Comparison of ENCODE assay signal across 20 cellular contexts in genomic region chr21:33824156-33824941, GRCh38.
DNase-seq lines count a peak whose midpoint lies in the region; ATAC-seq and TF ChIP-seq lines count a peak whose summit lies in the region.
"Had no signal": no experiment of that assay in that cellular context is flagged by ENCODE, and none has a peak within 500 bp of the region (broad histone marks: within the 10 kb centered on the region; RNA-seq: fewer than 3 reads in every experiment).

No MANE protein-coding gene starts in this region.

- H3K36me3 Mint-ChIP-seq in activated naive CD8-positive, alpha-beta T cell treated with anti-CD3 and anti-CD28 coated beads for 36 hours: peaks cover 2% of the 10 kb centered on the region

- intact Hi-C loops in Right ventricle myocardium inferior (cut with DNase I): no loop called here
- intact Hi-C loops in right cardiac atrium (cut with DNase I): no loop called here
- intact Hi-C loops in ovary (cut with DNase I): no loop called here
- intact Hi-C loops in uterus (cut with DNase I; ENCODE audit: low total_unique reads): no loop called here

- H3K27me3 Mint-ChIP-seq in activated naive CD8-positive, alpha-beta T cell treated with anti-CD3 and anti-CD28 coated beads for 36 hours: no peaks in the 10 kb centered on the region
- H3K27me3 Mint-ChIP-seq: activated naive CD8-positive, alpha-beta T cell; T-helper 17 cell had no signal

- ATAC-seq in Right ventricle myocardium inferior (peak; percentile 63), right cardiac atrium (peak; percentile 39 to 46), HG03108 (IDR thresholded peaks at IDR 0.05; ENCODE audit: unreplicated experiment) (no peak)
- ATAC-seq: naive thymus-derived CD4-positive, alpha-beta T cell; T-helper 17 cell had no signal

- H3K4me3 Mint-ChIP-seq in activated naive CD8-positive, alpha-beta T cell treated with anti-CD3 and anti-CD28 coated beads for 36 hours: no peak overlapping the region
- H3K4me3 Mint-ChIP-seq: activated naive CD8-positive, alpha-beta T cell; CD14-positive monocyte; naive thymus-derived CD4-positive, alpha-beta T cell; T-helper 17 cell had no signal

- peaks cover 15% of the 10 kb centered on the region for H3K36me3 ChIP-seq in right atrium auricular region
- no peaks in the 10 kb centered on the region for H3K36me3 ChIP-seq in ovary
- H3K36me3 ChIP-seq in uterus: no peaks in the 10 kb centered on the region

- H3K4me1 Mint-ChIP-seq in activated naive CD8-positive, alpha-beta T cell treated with anti-CD3 and anti-CD28 coated beads for 36 hours: no peaks in the 10 kb centered on the region
- H3K4me1 Mint-ChIP-seq: CD14-positive monocyte; naive thymus-derived CD4-positive, alpha-beta T cell had no signal

- DNase-seq in Right ventricle myocardium inferior (ENCODE audit: missing footprints) (no peak), right atrium auricular region (ENCODE audit: low spot score) (no peak), right cardiac atrium (peak in 1 of 3 donors; percentile 62), ovary (peak in 3 of 5 donors; percentile 39 to 64 (median 47)), uterus (no peak), NCI-H446 treated with DMSO at 0.1 percent for 48 hours (lab: John Stamatoyannopoulos, UW) (no peak)
- no peak for DNase-seq in activated naive CD8-positive, alpha-beta T cell treated with anti-CD3 and anti-CD28 coated beads for 36 hours
- DNase-seq: activated CD4-positive, alpha-beta T cell treated with anti-CD3 and anti-CD28 coated beads for 1 hour; erythroblast; MV-4-11; naive thymus-derived CD4-positive, alpha-beta T cell; NCI-H2081; NCI-H774; stimulated activated naive CD4-positive, alpha-beta T cell; T-helper 17 cell had no signal

- WGBS in right cardiac atrium: 77% methylated on average over 11 of the region's 11 CpGs
- 25 to 42% (median 30%) methylated on average over 11 of the region's 11 CpGs for WGBS in ovary, 3 donors

- H3K27ac ChIP-seq in right atrium auricular region: peak overlapping the region in 1 of 2 donors; percentile 12
- no peak overlapping the region for H3K27ac ChIP-seq in right cardiac atrium (ENCODE audit: low read length)
- H3K27ac ChIP-seq in ovary: peak overlapping the region in 1 of 2 donors; percentile 24
- H3K27ac ChIP-seq in uterus: peak overlapping the region; percentile 63 to 74
- H3K27ac ChIP-seq: 22Rv1 had no signal

- no peak for TF ChIP-seq EP300 in ovary (IDR thresholded peaks at IDR 0.05)

- H3K9me3 ChIP-seq in right atrium auricular region (no peaks in the 10 kb centered on the region), right cardiac atrium (ENCODE audit: control insufficient read depth, low read length) (no peaks in the 10 kb centered on the region), ovary (no peaks in the 10 kb centered on the region), uterus (no peaks in the 10 kb centered on the region)

- H3K27me3 ChIP-seq in right atrium auricular region (no peaks in the 10 kb centered on the region), right cardiac atrium (ENCODE audit: control insufficient read depth, insufficient read depth) (no peaks in the 10 kb centered on the region), ovary (no peaks in the 10 kb centered on the region), uterus (no peaks in the 10 kb centered on the region)

- H3K4me3 ChIP-seq in right atrium auricular region (no peak overlapping the region), right cardiac atrium (ENCODE audit: low read length) (no peak overlapping the region), ovary (no peak overlapping the region), uterus (no peak overlapping the region)
- H3K4me3 ChIP-seq: skin epidermis had no signal

- TF ChIP-seq POLR2A in ovary (IDR thresholded peaks at IDR 0.05): no peak
- no peak for TF ChIP-seq POLR2A in uterus (IDR thresholded peaks at IDR 0.05)

- TF ChIP-seq CTCF in right atrium auricular region (IDR thresholded peaks at IDR 0.05): no peak
- no peak for TF ChIP-seq CTCF in ovary (IDR thresholded peaks at IDR 0.05)
- TF ChIP-seq CTCF in uterus (IDR thresholded peaks at IDR 0.05): no peak

- H3K27ac Mint-ChIP-seq in activated naive CD8-positive, alpha-beta T cell treated with anti-CD3 and anti-CD28 coated beads for 36 hours: no peak overlapping the region
- H3K27ac Mint-ChIP-seq: activated naive CD8-positive, alpha-beta T cell; CD14-positive monocyte; naive thymus-derived CD4-positive, alpha-beta T cell; T-helper 17 cell had no signal

- H3K4me1 ChIP-seq in right atrium auricular region (peaks cover 0 to 24% of the 10 kb centered on the region in 2 donors), right cardiac atrium (ENCODE audit: control insufficient read depth, insufficient read depth, low read length) (peaks cover 6% of the 10 kb centered on the region), ovary (ENCODE audit: insufficient read depth) (peaks cover 15% of the 10 kb centered on the region), uterus (peaks cover 5 to 7% of the 10 kb centered on the region in 2 donors)

- no peaks in the 10 kb centered on the region for H3K9me3 Mint-ChIP-seq in activated naive CD8-positive, alpha-beta T cell treated with anti-CD3 and anti-CD28 coated beads for 36 hours

Comparison
In these comparisons a context has a peak if more than half of its experiments do, and no peak if none do; other contexts are left out.
1. DNase-seq: peak in ovary (3 of 5); none in Right ventricle myocardium inferior (single experiment), right atrium auricular region (single experiment), uterus (0 of 2), activated naive CD8-positive, alpha-beta T cell treated with anti-CD3 and anti-CD28 coated beads for 36 hours (single experiment) and NCI-H446 treated with DMSO at 0.1 percent for 48 hours (single experiment).